7 cellular contexts compared by ENCODE assay signal in the genomic region with DNA sequence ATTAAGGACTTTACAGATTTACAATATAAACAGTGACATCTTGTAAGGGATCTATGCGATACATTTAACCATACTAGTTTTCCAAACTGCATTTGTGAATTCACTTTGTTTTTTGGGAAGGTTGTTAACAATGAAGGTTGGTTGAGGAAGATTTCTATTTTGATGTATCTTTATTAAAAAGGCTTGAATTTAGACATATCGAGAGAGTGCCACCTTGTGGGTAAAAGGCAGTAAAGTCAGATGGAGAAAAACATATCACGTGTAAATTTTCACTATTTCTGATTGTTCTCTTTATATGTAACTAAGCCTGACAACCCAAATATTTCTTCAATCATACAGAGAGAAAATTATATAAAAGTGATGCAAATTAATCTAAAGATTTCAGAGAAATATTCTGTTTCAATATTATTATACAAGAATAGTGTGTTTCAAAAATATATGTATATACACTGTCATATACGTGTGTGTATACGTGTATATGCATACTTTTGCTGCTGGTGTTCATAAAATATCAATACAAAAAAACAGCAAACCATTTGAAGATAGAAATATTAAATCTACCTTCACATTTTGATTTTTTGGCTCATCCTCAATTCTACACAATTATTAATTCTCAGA.
DNase-seq lines count a peak whose midpoint lies in the region; ATAC-seq, FAIRE-seq and TF ChIP-seq lines count a peak whose summit lies in the region.

No MANE protein-coding gene starts in this region.

- peak; percentile 9 for DNase-seq in GM13976 (ENCODE audit: low spot score)
- DNase-seq in NCI-H146 (lab: John Stamatoyannopoulos, UW) = peak; percentile 43
- peak; percentile 39 for DNase-seq in epithelial cell of esophagus (ENCODE audit: low read depth)
- peak; percentile 28 for DNase-seq in renal cortical epithelial cell (ENCODE audit: low read depth)
- no peak for DNase-seq in NCI-H1092 treated with DMSO at 0.1 percent for 48 hours (lab: John Stamatoyannopoulos, UW)
- no peak for DNase-seq in GM19239 (ENCODE audit: insufficient read length, low spot score)

- no peak for ATAC-seq in HG03135 (IDR thresholded peaks at IDR 0.05; ENCODE audit: unreplicated experiment)

- TF ChIP-seq CTCF in GM13976 (IDR thresholded peaks at IDR 0.05; ENCODE audit: borderline replicate concordance, control extremely low read depth, extremely low read depth, insufficient read depth, missing control alignments) (no peak), epithelial cell of esophagus (IDR thresholded peaks at IDR 0.05; ENCODE audit: insufficient read depth, low read depth, low read length, missing control alignments) (peak; percentile 57)

- in situ Hi-C loops in GM13976 (cut with MboI; ENCODE audit: low sequenced_read_pairs, unreplicated experiment) = no loop called here

- no peak overlapping the region for H3K4me3 ChIP-seq in epithelial cell of esophagus (ENCODE audit: low read length)

- no peak for FAIRE-seq in GM19239 (lab: Jason Lieb, UNC)

Comparison
In these comparisons a context has a peak if more than half of its experiments do, and no peak if none do; other contexts are left out.
1. DNase-seq: peak in GM13976 (single experiment), NCI-H146 (single experiment), epithelial cell of esophagus (single experiment) and renal cortical epithelial cell (single experiment); none in NCI-H1092 treated with DMSO at 0.1 percent for 48 hours (single experiment) and GM19239 (single experiment).